ENCODE assay signal across 8 cellular contexts in genomic region chr5:126656397-126657007, GRCh38. TPM values are rescaled to one million over a fixed set of nuclear protein-coding genes. Genes with fewer than 3 reads are reported as not detected.
A peak's percentile ranks its signal among the peaks of the same experiment; 100 is the strongest.
DNase-seq lines count a peak whose midpoint lies in the region; ATAC-seq, FAIRE-seq and TF ChIP-seq lines count a peak whose summit lies in the region.

No MANE protein-coding gene starts in this region.

- no peak overlapping the region for H3K4me2 ChIP-seq in K562 (ENCODE audit: insufficient read depth, low read length)

- no TSS peak for BruUV-seq in K562 (replicated peaks; lab: Mats Ljungman, UMichigan)

- H4K20me1 ChIP-seq in K562 (replicated peaks; ENCODE audit: control insufficient read depth, insufficient read depth, low read length) = no peaks in the 10 kb centered on the region

- intact Hi-C loops in K562 (cut with micrococcal nuclease) (loop anchor here (1.0 to 5.0 kb wide), 4 partner anchors 152 to 836 kb away; no protein-coding TSS in a partner anchor), left colon (cut with DNase I, micrococcal nuclease) (no loop called here)

- WGBS in K562 (ENCODE audit: insufficient coverage, low coverage, missing lambda C conversion rate) = 6% methylated on average over 5 of the region's 5 CpGs
- WGBS in upper lobe of left lung, 2 donors = 1 to 4% methylated on average over 5 of the region's 5 CpGs

- POLR2A ChIA-PET in K562 (lab: Yijun Ruan, JAX) = interaction anchor here (1.5 kb wide), 1 partner anchor 121 kb away, joined by 6 read pairs; no protein-coding TSS in a partner anchor

- TF ChIP-seq EP300 in K562 (IDR thresholded peaks at IDR 0.05; ENCODE audit: low read length) (no peak), upper lobe of left lung (IDR thresholded peaks at IDR 0.05) (no peak)

- H3K27ac ChIP-seq in K562 (ENCODE audit: extremely low read depth, low read depth, low read length) (no peak overlapping the region), upper lobe of left lung (no peak overlapping the region)

- H3K36me3 ChIP-seq in K562 (ENCODE audit: control insufficient read depth, insufficient read depth, low read length) (no peaks in the 10 kb centered on the region), upper lobe of left lung (no peaks in the 10 kb centered on the region)

- TF ChIP-seq RAD21 in K562 (CRISPR knock-in tag; conservative IDR thresholded peaks at IDR 0.05 in 1 of 2, IDR thresholded peaks at IDR 0.05 in 1 of 2) = peak; percentile 95

- H3K79me2 ChIP-seq in K562 (ENCODE audit: control insufficient read depth, insufficient read depth, low read length) = no peaks in the 10 kb centered on the region

- TF ChIP-seq POLR2A in K562 (conservative IDR thresholded peaks at IDR 0.05) (no peak), upper lobe of left lung (IDR thresholded peaks at IDR 0.05) (no peak)

- H3K9me3 ChIP-seq in K562 (replicated peaks; ENCODE audit: control insufficient read depth, insufficient read depth, low read depth, low read length) = no peaks in the 10 kb centered on the region
- no peaks in the 10 kb centered on the region for H3K9me3 ChIP-seq in upper lobe of left lung

- no peak overlapping the region for H3K9ac ChIP-seq in K562 (ENCODE audit: insufficient read depth in 1 of 2, low read depth in 2 of 2, low read length in 2 of 2)

- peak; percentile 70 to 96 (median 81); a peak in 5 of 6 replicates for TF ChIP-seq CTCF in K562 (IDR thresholded peaks at IDR 0.05 in 2 of 3, conservative IDR thresholded peaks at IDR 0.05 in 1 of 3; ENCODE audit: insufficient read depth in 2 of 3, low read depth in 1 of 3, low read length in 3 of 3)
- TF ChIP-seq CTCF in upper lobe of left lung (IDR thresholded peaks at IDR 0.05) = peak; percentile 27 to 76 (median 62)

- CTCF ChIA-PET in K562 (lab: Yijun Ruan, JAX; ENCODE audit: low intra/inter-chr PET ratio) = interaction anchor here (0.6 to 2.5 kb wide), 10 partner anchors 124 to 836 kb away, joined by 3 to 33 read pairs (median 4); no protein-coding TSS in a partner anchor

- H3K4me3 ChIP-seq in K562 (no peak overlapping the region), upper lobe of left lung (no peak overlapping the region)

- H3K4me1 ChIP-seq in K562 (replicated peaks in 1 of 2; ENCODE audit: control insufficient read depth in 2 of 2, insufficient read depth in 2 of 2, low read length in 2 of 2) (no peaks in the 10 kb centered on the region), upper lobe of left lung (no peaks in the 10 kb centered on the region)

- H3K9me1 ChIP-seq in K562 (ENCODE audit: control insufficient read depth, insufficient read depth, low read length) = no peaks in the 10 kb centered on the region

- H2AFZ ChIP-seq in K562 (ENCODE audit: low read depth, low read length) = no peak overlapping the region

- in situ Hi-C loops in K562 (cut with MboI) = no loop called here

- ATAC-seq in K562 (peak; percentile 52; the same call in 1 of the 3 replicates), left colon (peak; percentile 58), upper lobe of left lung (ENCODE audit: low FRiP score in 2 of 2) (peak in 1 of 2 donors; percentile 49), HG03432 (IDR thresholded peaks at IDR 0.05; ENCODE audit: unreplicated experiment) (no peak), HG03108 (IDR thresholded peaks at IDR 0.05; ENCODE audit: unreplicated experiment) (no peak)

- H3K27me3 ChIP-seq in K562 (ENCODE audit: control insufficient read depth in 2 of 2, insufficient read depth in 2 of 2, low read length in 2 of 2) = no peaks in the 10 kb centered on the region
- no peaks in the 10 kb centered on the region for H3K27me3 ChIP-seq in upper lobe of left lung

- FAIRE-seq in G401.6 (lab: Jason Lieb, UNC) (peak; percentile 97), K562 (lab: Jason Lieb, UNC) (peak; percentile 65)

- DNase-seq in AG08396 (ENCODE audit: low spot score) (peak; percentile 53), NCI-H2196 (lab: John Stamatoyannopoulos, UW; ENCODE audit: unreplicated experiment) (peak; percentile 23), K562 (ENCODE audit: extremely low read depth in 1 of 4, low spot score in 3 of 4) (peak; percentile 37 to 64 (median 42)), left colon (no peak), upper lobe of left lung (no peak)

TF ChIP-seq in K562, 482 proteins besides CTCF, POLR2A, EP300 and RAD21 (continues in another document):
- no peak for TF ChIP-seq E2F6 (IDR thresholded peaks at IDR 0.05; ENCODE audit: borderline replicate concordance in 1 of 2, extremely low read depth in 1 of 2, insufficient read depth in 1 of 2, insufficient read length in 1 of 2, low read depth in 1 of 2, low read length in 1 of 2, poor library complexity in 1 of 2, severe bottlenecking in 1 of 2)
- no peak for TF ChIP-seq SREBF1 (IDR thresholded peaks at IDR 0.05; ENCODE audit: borderline replicate concordance, low read depth, low read length)
- no peak for TF ChIP-seq ZNF445 (CRISPR knock-in tag; IDR thresholded peaks at IDR 0.05; ENCODE audit: low read depth)
- no peak for TF ChIP-seq MAZ (CRISPR knock-in tag; conservative IDR thresholded peaks at IDR 0.05 in 1 of 2, IDR thresholded peaks at IDR 0.05 in 1 of 2)
- TF ChIP-seq MECOM (CRISPR knock-in tag; IDR thresholded peaks at IDR 0.05) = no peak
- TF ChIP-seq CEBPG (CRISPR knock-in tag; IDR thresholded peaks at IDR 0.05) = no peak
- no peak for TF ChIP-seq CEBPG (tag; conservative IDR thresholded peaks at IDR 0.05 in 1 of 2, IDR thresholded peaks at IDR 0.05 in 1 of 2)
- TF ChIP-seq SRSF9 (IDR thresholded peaks at IDR 0.05; ENCODE audit: borderline replicate concordance, low read depth, low read length) = no peak
- TF ChIP-seq STAT6 (CRISPR knock-in tag; IDR thresholded peaks at IDR 0.05) = no peak
- TF ChIP-seq ZNF133 (CRISPR knock-in tag; IDR thresholded peaks at IDR 0.05) = no peak
- no peak for TF ChIP-seq SREBF2 (CRISPR knock-in tag; IDR thresholded peaks at IDR 0.05)
- no peak for TF ChIP-seq POU5F1 (IDR thresholded peaks at IDR 0.05; ENCODE audit: borderline replicate concordance, low read depth, low read length, partially characterized antibody)
- no peak for TF ChIP-seq PHF20 (IDR thresholded peaks at IDR 0.05; ENCODE audit: partially characterized antibody)
- peak; percentile 83 for TF ChIP-seq SMC3 (conservative IDR thresholded peaks at IDR 0.05; ENCODE audit: insufficient read depth, low read depth, low read length)
- TF ChIP-seq CXXC5 (CRISPR knock-in tag; IDR thresholded peaks at IDR 0.05) = no peak

RNA-seq across cellular contexts. Expression of gene PHAX, which starts 55.8 kb away (rescaled TPM):
- total RNA-seq in K562 (2011; cell fraction: chromatin; rRNA removed; ENCODE audit: low replicate concordance) = 37.3 and 64.3 TPM in 2 replicates
- total RNA-seq in K562 (2011; cell fraction: nucleolus; rRNA removed) = 28.2 and 28.4 TPM in 2 replicates
- 17.1 and 29.6 TPM in 2 replicates for total RNA-seq in K562 (2011; cell fraction: nucleoplasm; rRNA removed)
- total RNA-seq in K562 (2014; rRNA removed) = 20.2 and 24.9 TPM in 2 replicates
- total RNA-seq in K562 (2014; rRNA removed; fragmentation: Illumina TruSeq; extraction: Trizol) = 46.8 and 55.3 TPM in 2 replicates
- total RNA-seq in K562 (2015; rRNA removed; fragmentation: Illumina TruSeq; extraction: Trizol) = 46.9 and 47.5 TPM in 2 replicates
- 25.8 and 26.1 TPM in 2 replicates for total RNA-seq in K562 (2021)
- polyA plus RNA-seq in K562 (2011; rRNA removed) = 20.1 and 33.4 TPM in 2 replicates
- polyA plus RNA-seq in K562 (2011; cell fraction: cytosol; rRNA removed) = 18.0 and 26.0 TPM in 2 replicates
- polyA plus RNA-seq in K562 (2011; cell fraction: nucleus; rRNA removed) = 5.1 and 5.3 TPM in 2 replicates
- polyA plus RNA-seq in K562 (2012) = 18.9 and 32.2 TPM in 2 replicates
- polyA plus RNA-seq in K562 (2014; fragmentation: Illumina TruSeq; extraction: Trizol) = 37.7 and 43.5 TPM in 2 replicates
- 10 to 100 TPM; 56.1 to 59.8 TPM for polyA plus RNA-seq in K562 (2014; fragmentation: Nextera tagmentation; extraction: Ambion mirVana)
- polyA plus RNA-seq in K562 (2014; rRNA removed) = 27.7 and 35.1 TPM in 2 replicates
- polyA minus RNA-seq in K562 (2011; rRNA and poly(A)+ RNA removed) = 58.4 and 72.4 TPM in 2 replicates
- 7.6 and 18.0 TPM in 2 replicates for polyA minus RNA-seq in K562 (2011; cell fraction: cytosol; rRNA and poly(A)+ RNA removed)
- polyA minus RNA-seq in K562 (2011; cell fraction: nucleus; rRNA and poly(A)+ RNA removed) = 10.2 and 20.2 TPM in 2 replicates
- 10 to 100 TPM; 30.8 to 31.8 TPM for total RNA-seq in left colon
- total RNA-seq in upper lobe of left lung = 10 to 100 TPM; 22.7 to 66.6 (median 30.8) TPM

Comparison
In these comparisons a context has a peak if more than half of its experiments do, and no peak if none do; other contexts are left out.
1. DNase-seq: peak in AG08396 (single experiment), NCI-H2196 (single experiment) and K562 (4 of 4); none in left colon (0 of 2) and upper lobe of left lung (0 of 2).
2. ATAC-seq: peak in K562 (single experiment) and left colon (single experiment); none in HG03432 (single experiment) and HG03108 (single experiment).